ENCODE assay signal across 7 cellular contexts in genomic region chr5:119439632-119440031, GRCh38. TPM values are rescaled to one million over a fixed set of nuclear protein-coding genes. Genes with fewer than 3 reads are reported as not detected.
A peak's percentile ranks its signal among the peaks of the same experiment; 100 is the strongest.
DNase-seq lines count a peak whose midpoint lies in the region; ATAC-seq and TF ChIP-seq lines count a peak whose summit lies in the region.
"Not testable (repeated sequence)": the region's sequence is repeated elsewhere in the genome, so short reads cannot be mapped to it uniquely, and the experiment has no call there.

No MANE protein-coding gene starts in this region.

- POLR2A ChIA-PET in activated B cell treated with CpG ODN at 0.5 μM for 24 hours (lab: Charles Lee), result interaction anchor here (0.9 to 1.0 kb wide), 2 partner anchors 99 to 369 kb away, joined by 3 to 4 read pairs; partner anchors contain the start of gene DMXL1

- H3K4me3 Mint-ChIP-seq in activated B cell treated with CpG ODN at 0.5 μM for 24 hours (peak overlapping the region; percentile 77), immature natural killer cell (peak overlapping the region; percentile 81 to 85 (median 85)), natural killer cell (peak overlapping the region; percentile 87)
- H3K4me3 Mint-ChIP-seq in activated naive CD4-positive, alpha-beta T cell treated with anti-CD3 and anti-CD28 coated beads, Interleukin-2, amount 50 U/mL, for 24 hours, result peak overlapping the region; percentile 84

- H3K27ac ChIP-seq in HL-60 (replicated peaks), result peak overlapping the region; percentile 66

- H3K4me1 Mint-ChIP-seq in activated B cell treated with CpG ODN at 0.5 μM for 24 hours, result peaks cover 28% of the 10 kb centered on the region
- peaks cover 12% of the 10 kb centered on the region for H3K4me1 Mint-ChIP-seq in activated naive CD4-positive, alpha-beta T cell treated with anti-CD3 and anti-CD28 coated beads, Interleukin-2, amount 50 U/mL, for 24 hours
- peaks cover 2 to 15% of the 10 kb centered on the region in 2 donors for H3K4me1 Mint-ChIP-seq in immature natural killer cell
- peaks cover 5 to 15% of the 10 kb centered on the region in 2 donors for H3K4me1 Mint-ChIP-seq in natural killer cell

- DNase-seq in BE2C; HL-60 (ENCODE audit: low read depth in 1 of 2, low spot score in 1 of 2); activated B cell treated with CpG ODN at 0.5 μM for 24 hours; immature natural killer cell; natural killer cell: not testable (repeated sequence)

- intact Hi-C loops in activated B cell treated with CpG ODN at 0.5 μM for 24 hours (cut with micrococcal nuclease); natural killer cell (cut with micrococcal nuclease): not testable (repeated sequence)

- H3K9me3 ChIP-seq in BE2C, result not testable (repeated sequence)

- H3K36me3 Mint-ChIP-seq in activated B cell treated with CpG ODN at 0.5 μM for 24 hours (ENCODE audit: low read depth); activated naive CD4-positive, alpha-beta T cell treated with anti-CD3 and anti-CD28 coated beads, Interleukin-2, amount 50 U/mL, for 24 hours; immature natural killer cell; natural killer cell: not testable (repeated sequence)

- H3K9me3 Mint-ChIP-seq in activated B cell treated with CpG ODN at 0.5 μM for 24 hours; activated naive CD4-positive, alpha-beta T cell treated with anti-CD3 and anti-CD28 coated beads, Interleukin-2, amount 50 U/mL, for 24 hours; immature natural killer cell; natural killer cell: not testable (repeated sequence)

- CTCF ChIA-PET in activated B cell treated with CpG ODN at 0.5 μM for 24 hours (lab: Charles Lee), result interaction anchor here (1.4 to 1.6 kb wide), 3 partner anchors 21 to 124 kb away, joined by 3 to 4 read pairs (median 3); no protein-coding TSS in a partner anchor

- peak overlapping the region; percentile 55; the same call in 1 of the 2 replicates for H3K4me3 ChIP-seq in BE2C (ENCODE audit: low read depth, low read length)
- H3K4me3 ChIP-seq in HL-60 (replicated peaks; ENCODE audit: insufficient read depth, low read length), result not testable (repeated sequence)

- TF ChIP-seq CTCF in BE2C (IDR thresholded peaks at IDR 0.05; ENCODE audit: low read depth, low read length); HL-60 (IDR thresholded peaks at IDR 0.05; ENCODE audit: insufficient read depth, low read length); activated B cell treated with CpG ODN at 0.5 μM for 24 hours (IDR thresholded peaks at IDR 0.05); natural killer cell (IDR thresholded peaks at IDR 0.05): not testable (repeated sequence)

- H3K4me1 ChIP-seq in BE2C, result not testable (repeated sequence)

- H3K36me3 ChIP-seq in BE2C, result not testable (repeated sequence)

- H3K27ac Mint-ChIP-seq in activated B cell treated with CpG ODN at 0.5 μM for 24 hours; activated naive CD4-positive, alpha-beta T cell treated with anti-CD3 and anti-CD28 coated beads, Interleukin-2, amount 50 U/mL, for 24 hours; immature natural killer cell; natural killer cell: not testable (repeated sequence)

- H3K27me3 ChIP-seq in BE2C; HL-60 (ENCODE audit: insufficient read depth, poor library complexity, severe bottlenecking): not testable (repeated sequence)

- not testable (repeated sequence) for H3K27me3 Mint-ChIP-seq in activated B cell treated with CpG ODN at 0.5 μM for 24 hours; activated naive CD4-positive, alpha-beta T cell treated with anti-CD3 and anti-CD28 coated beads, Interleukin-2, amount 50 U/mL, for 24 hours
- H3K27me3 Mint-ChIP-seq in immature natural killer cell (ENCODE audit: low read depth in 3 of 3) (peaks cover 9 to 19% (median 13%) of the 10 kb centered on the region in 3 donors), natural killer cell (ENCODE audit: low read depth in 2 of 2) (peaks cover 42 to 62% of the 10 kb centered on the region in 2 donors)

- ATAC-seq in GM18511 (IDR thresholded peaks at IDR 0.05; ENCODE audit: unreplicated experiment), result peak; percentile 24
- not testable (repeated sequence) for ATAC-seq in activated B cell treated with CpG ODN at 0.5 μM for 24 hours (ENCODE audit: low read depth); natural killer cell

RNA-seq across cellular contexts. Expression of gene HSD17B4, which starts 12.7 kb away (rescaled TPM):
- 57.4 TPM for polyA plus RNA-seq in BE2C (2012; ENCODE audit: insufficient read depth, insufficient read length, low read depth)
- total RNA-seq in activated B cell treated with CpG ODN at 0.5 μM for 24 hours (106 and 130 TPM in 2 replicates), natural killer cell (10 to 100 TPM; 38.2 to 76.9 (median 51.9) TPM)
- polyA plus RNA-seq in immature natural killer cell, result 100 to 1,000 TPM in 1 of 3 donors, 10 to 100 TPM in 2; 52.6 to 108 (median 57.1) TPM
